Comparison of ENCODE assay signal across 15 cellular contexts in the genomic region with DNA sequence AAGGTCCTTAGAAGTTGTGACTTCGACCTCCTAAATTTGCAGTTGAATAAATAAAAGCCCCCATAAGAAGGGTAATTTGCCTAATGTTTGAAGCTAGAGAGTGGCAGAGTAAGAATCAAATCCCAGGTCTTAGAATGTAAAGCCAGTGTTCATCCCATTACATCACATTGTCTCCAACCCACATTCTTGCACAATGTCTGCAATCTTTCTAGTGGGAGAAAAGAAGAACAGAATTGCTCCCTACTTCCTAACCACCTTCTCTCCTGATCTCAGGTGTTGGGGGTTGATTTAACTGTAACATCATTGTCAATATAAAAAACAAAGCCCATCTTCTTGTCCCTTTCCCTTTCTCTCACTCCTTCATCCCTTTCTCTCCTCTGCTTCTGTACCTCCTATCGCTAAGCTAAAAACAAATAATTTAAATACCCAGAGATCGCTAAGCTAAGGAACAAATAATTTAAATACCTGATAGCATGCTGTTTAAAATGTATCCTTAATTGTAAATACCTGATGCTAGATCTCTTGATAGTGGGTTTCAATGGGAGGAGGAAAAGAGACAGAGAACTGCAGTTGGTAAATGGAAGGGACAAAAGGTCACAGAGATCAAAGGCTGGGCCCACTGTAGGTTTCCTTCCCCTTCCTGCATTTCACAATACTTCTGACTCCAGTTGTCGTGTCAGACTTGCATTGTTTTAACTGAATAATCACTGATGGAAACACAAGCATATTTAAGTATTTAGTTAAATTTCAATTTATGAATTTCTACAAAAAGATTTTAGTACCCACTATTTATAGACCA. TPM values are rescaled to one million over a fixed set of nuclear protein-coding genes. Genes with fewer than 3 reads are reported as not detected.
DNase-seq lines count a peak whose midpoint lies in the region; ATAC-seq and TF ChIP-seq lines count a peak whose summit lies in the region.
"Had no signal": no experiment of that assay in that cellular context is flagged by ENCODE, and none has a peak within 500 bp of the region (broad histone marks: within the 10 kb centered on the region; RNA-seq: fewer than 3 reads in every experiment).

No MANE protein-coding gene starts in this region.

- 42% methylated on average over 4 of the region's 4 CpGs for WGBS in smooth muscle cell (ENCODE audit: low lambda C conversion rate)

- H3K9me3 ChIP-seq in smooth muscle cell (replicated peaks; ENCODE audit: low read depth) = no peaks in the 10 kb centered on the region
- H3K9me3 ChIP-seq: sigmoid colon, testis had no signal

- H3K27me3 ChIP-seq in smooth muscle cell (ENCODE audit: low read depth) = no peaks in the 10 kb centered on the region
- H3K27me3 ChIP-seq: sigmoid colon, testis had no signal

- no peak overlapping the region for H3K4me3 ChIP-seq in fibroblast of pulmonary artery (replicated peaks; ENCODE audit: low read depth, low read length)
- H3K4me3 ChIP-seq in smooth muscle cell = no peak overlapping the region
- H3K4me3 ChIP-seq: sigmoid colon, testis had no signal

- H3K4me3 Mint-ChIP-seq in natural killer cell treated with Interleukin-12 subunit alpha and Interleukin-12 subunit beta and Interleukin-15 and Interleukin-18, amount 100 ng/mL, for 72 hours = no peak overlapping the region

- H3K4me2 ChIP-seq in smooth muscle cell = peak overlapping the region; percentile 22

- H3K36me3 Mint-ChIP-seq in natural killer cell treated with Interleukin-12 subunit alpha and Interleukin-12 subunit beta and Interleukin-15 and Interleukin-18, amount 100 ng/mL, for 72 hours = no peaks in the 10 kb centered on the region

- no peak for ATAC-seq in natural killer cell treated with Interleukin-12 subunit alpha and Interleukin-12 subunit beta and Interleukin-15 and Interleukin-18, amount 100 ng/mL, for 72 hours
- no peak for ATAC-seq in GM18517 (IDR thresholded peaks at IDR 0.05; ENCODE audit: unreplicated experiment)

- no peaks in the 10 kb centered on the region for H3K36me3 ChIP-seq in smooth muscle cell (ENCODE audit: low read depth)
- H3K36me3 ChIP-seq: sigmoid colon, WERI-Rb-1 had no signal

- H3K27ac ChIP-seq in smooth muscle cell (ENCODE audit: low read depth) = no peak overlapping the region
- H3K27ac ChIP-seq: RWPE1, sigmoid colon, testis, WERI-Rb-1 had no signal

- H4K20me1 ChIP-seq in smooth muscle cell (ENCODE audit: low read depth) = no peaks in the 10 kb centered on the region

- TF ChIP-seq CTCF in fibroblast of pulmonary artery (IDR thresholded peaks at IDR 0.05; ENCODE audit: low read length, missing control alignments) = no peak
- no peak for TF ChIP-seq CTCF in smooth muscle cell (IDR thresholded peaks at IDR 0.05; ENCODE audit: borderline replicate concordance, insufficient read depth, poor library complexity, severe bottlenecking)

- H2AFZ ChIP-seq in smooth muscle cell (ENCODE audit: low read depth) = no peak overlapping the region

- no peak for TF ChIP-seq EP300 in Ishikawa (IDR thresholded peaks at IDR 0.05; ENCODE audit: borderline replicate concordance)

- peaks cover 11% of the 10 kb centered on the region for H3K4me1 ChIP-seq in smooth muscle cell (ENCODE audit: low read depth)
- H3K4me1 ChIP-seq: sigmoid colon, testis had no signal

- H3K27ac Mint-ChIP-seq in natural killer cell treated with Interleukin-12 subunit alpha and Interleukin-12 subunit beta and Interleukin-15 and Interleukin-18, amount 100 ng/mL, for 72 hours = no peak overlapping the region

- no peak overlapping the region for H3K9ac ChIP-seq in smooth muscle cell (ENCODE audit: low read depth)

- no peaks in the 10 kb centered on the region for H3K79me2 ChIP-seq in smooth muscle cell (ENCODE audit: low read depth)

- TF ChIP-seq RAD21 in Ishikawa (IDR thresholded peaks at IDR 0.05; ENCODE audit: low read depth) = no peak

- H3K4me1 Mint-ChIP-seq in natural killer cell treated with Interleukin-12 subunit alpha and Interleukin-12 subunit beta and Interleukin-15 and Interleukin-18, amount 100 ng/mL, for 72 hours (ENCODE audit: low read depth in 2 of 2) = no peaks in the 10 kb centered on the region

- no peaks in the 10 kb centered on the region for H3F3A ChIP-seq in smooth muscle cell (ENCODE audit: low read depth)

- peaks cover 19 to 22% of the 10 kb centered on the region in 2 donors for H3K27me3 Mint-ChIP-seq in natural killer cell treated with Interleukin-12 subunit alpha and Interleukin-12 subunit beta and Interleukin-15 and Interleukin-18, amount 100 ng/mL, for 72 hours

- DNase-seq in SIG-M5 (lab: John Stamatoyannopoulos, UW) = peak; percentile 35
- peak; percentile 74 for DNase-seq in fibroblast of pulmonary artery (ENCODE audit: low read depth)
- DNase-seq in smooth muscle cell (lab: John Stamatoyannopoulos, UW; ENCODE audit: unreplicated experiment) = no peak
- no peak for DNase-seq in natural killer cell treated with Interleukin-12 subunit alpha and Interleukin-12 subunit beta and Interleukin-15 and Interleukin-18, amount 100 ng/mL, for 72 hours (ENCODE audit: low spot score)
- no peak for DNase-seq in activated naive CD4-positive, alpha-beta T cell treated with anti-CD3 and anti-CD28 coated beads, Interleukin-2, amount 50 U/mL, for 16 hours
- DNase-seq: DMS79, NCI-H2029 treated with DMSO at 0.1 percent for 48 hours, sigmoid colon, testis, WERI-Rb-1 had no signal

- no peaks in the 10 kb centered on the region for H3K9me3 Mint-ChIP-seq in natural killer cell treated with Interleukin-12 subunit alpha and Interleukin-12 subunit beta and Interleukin-15 and Interleukin-18, amount 100 ng/mL, for 72 hours

TF ChIP-seq in Ishikawa, 13 proteins besides CTCF, POLR2A, EP300 and RAD21:
- TF ChIP-seq YY1 (IDR thresholded peaks at IDR 0.05; ENCODE audit: low read depth) (no peak), NFIC (IDR thresholded peaks at IDR 0.05) (no peak), EGR1 (IDR thresholded peaks at IDR 0.05) (no peak), TCF12 (IDR thresholded peaks at IDR 0.05; ENCODE audit: low read depth) (no peak), CEBPB (IDR thresholded peaks at IDR 0.05) (peak; percentile 57), ZBTB7A (IDR thresholded peaks at IDR 0.05; ENCODE audit: low read depth) (no peak)

RNA-seq across cellular contexts. Expression of a gene that starts 32.1 kb away (rescaled TPM):
- total RNA-seq in smooth muscle cell = not detected in 2 replicates
- polyA plus RNA-seq in smooth muscle cell = 0.27 TPM in 1 of 2 replicates, not detected in the other
- not detected for total RNA-seq in natural killer cell treated with Interleukin-12 subunit alpha and Interleukin-12 subunit beta and Interleukin-15 and Interleukin-18, amount 100 ng/mL, for 72 hours
- total RNA-seq: astrocyte, H4, sigmoid colon had no signal
- polyA plus RNA-seq: sigmoid colon had no signal

Comparison
In these comparisons a context has a peak if more than half of its experiments do, and no peak if none do; other contexts are left out.
1. DNase-seq: peak in SIG-M5 (single experiment) and fibroblast of pulmonary artery (single experiment); none in smooth muscle cell (single experiment), natural killer cell treated with Interleukin-12 subunit alpha and Interleukin-12 subunit beta and Interleukin-15 and Interleukin-18, amount 100 ng/mL, for 72 hours (single experiment) and activated naive CD4-positive, alpha-beta T cell treated with anti-CD3 and anti-CD28 coated beads, Interleukin-2, amount 50 U/mL, for 16 hours (single experiment).